In the genomic region with DNA sequence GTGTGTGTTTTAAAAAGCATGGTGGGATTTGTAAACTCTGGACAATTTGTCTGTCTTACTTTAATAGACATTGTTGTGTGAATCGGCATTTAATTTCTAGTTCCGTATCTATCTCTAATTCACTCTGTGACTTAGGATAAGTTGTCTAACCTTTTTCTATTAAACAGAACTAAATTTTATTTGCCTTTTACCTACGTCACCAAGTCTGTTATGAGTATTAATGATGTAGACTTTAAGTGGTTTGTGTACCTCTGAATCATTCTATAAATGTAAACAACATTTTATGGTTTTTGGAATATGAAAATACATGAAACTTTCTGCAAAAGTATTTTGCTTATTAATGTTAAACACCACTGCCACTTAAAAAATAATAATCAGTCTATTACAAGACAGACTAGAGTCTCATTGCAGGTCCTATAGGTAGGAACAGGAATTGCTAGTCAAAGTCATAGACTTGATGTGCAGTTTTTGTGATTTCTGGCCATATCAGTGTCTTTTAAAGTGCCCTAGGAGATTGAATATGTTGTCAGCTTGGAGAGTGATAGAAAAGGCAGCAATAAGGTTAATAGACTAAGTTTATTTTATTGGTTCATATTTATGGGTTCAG, we compare ENCODE assay signal across 15 cellular contexts. TPM values are rescaled to one million over a fixed set of nuclear protein-coding genes. Genes with fewer than 3 reads are reported as not detected.
DNase-seq lines count a peak whose midpoint lies in the region; ATAC-seq and TF ChIP-seq lines count a peak whose summit lies in the region.
"Had no signal": no experiment of that assay in that cellular context is flagged by ENCODE, and none has a peak within 500 bp of the region (broad histone marks: within the 10 kb centered on the region; RNA-seq: fewer than 3 reads in every experiment).

No MANE protein-coding gene starts in this region.

- peaks cover 9% of the 10 kb centered on the region for H3K4me1 Mint-ChIP-seq in stimulated activated effector memory CD8-positive, alpha-beta T cell treated with anti-CD3 and anti-CD28 coated beads, Interleukin-12 subunit alpha, Interleukin-12 subunit beta, amount 100 ng/mL, for 72 hours

- peaks cover 21% of the 10 kb centered on the region for H3K36me3 Mint-ChIP-seq in stimulated activated effector memory CD8-positive, alpha-beta T cell treated with anti-CD3 and anti-CD28 coated beads, Interleukin-12 subunit alpha, Interleukin-12 subunit beta, amount 100 ng/mL, for 72 hours

- DNase-seq in AG09309 (ENCODE audit: low read depth) (no peak), SK-N-MC (ENCODE audit: low read depth, low spot score) (no peak), foreskin keratinocyte (no peak), islet precursor cell (no peak)
- DNase-seq in effector CD8-positive, alpha-beta T cell (lab: John Stamatoyannopoulos, UW): no peak
- no peak for DNase-seq in stimulated activated effector memory CD8-positive, alpha-beta T cell treated with anti-CD3 and anti-CD28 coated beads, Interleukin-12 subunit alpha, Interleukin-12 subunit beta, amount 100 ng/mL, for 72 hours (ENCODE audit: low spot score in 2 of 2)
- DNase-seq: activated B cell treated with CpG ODN at 0.5 μM for 24 hours, kidney glomerular epithelial cell, MG63, NCI-H226 had no signal

- no peaks in the 10 kb centered on the region for H3K4me1 ChIP-seq in foreskin keratinocyte

- H3K9me3 Mint-ChIP-seq in stimulated activated effector memory CD8-positive, alpha-beta T cell treated with anti-CD3 and anti-CD28 coated beads, Interleukin-12 subunit alpha, Interleukin-12 subunit beta, amount 100 ng/mL, for 72 hours: no peaks in the 10 kb centered on the region
- H3K9me3 Mint-ChIP-seq: activated B cell treated with CpG ODN at 0.5 μM for 24 hours; central memory CD8-positive, alpha-beta T cell had no signal

- TF ChIP-seq CTCF in AG09309 (IDR thresholded peaks at IDR 0.05; ENCODE audit: control insufficient read depth, insufficient read depth, low read depth, low read length, missing control alignments) (peak; percentile 4), foreskin keratinocyte (conservative IDR thresholded peaks at IDR 0.05) (peak; percentile 33)

- no peak overlapping the region for H3K4me3 Mint-ChIP-seq in stimulated activated effector memory CD8-positive, alpha-beta T cell treated with anti-CD3 and anti-CD28 coated beads, Interleukin-12 subunit alpha, Interleukin-12 subunit beta, amount 100 ng/mL, for 72 hours
- H3K4me3 Mint-ChIP-seq: activated B cell treated with CpG ODN at 0.5 μM for 24 hours; central memory CD8-positive, alpha-beta T cell had no signal

- H3K27ac Mint-ChIP-seq in stimulated activated effector memory CD8-positive, alpha-beta T cell treated with anti-CD3 and anti-CD28 coated beads, Interleukin-12 subunit alpha, Interleukin-12 subunit beta, amount 100 ng/mL, for 72 hours: no peak overlapping the region
- H3K27ac Mint-ChIP-seq: activated B cell treated with CpG ODN at 0.5 μM for 24 hours had no signal

- peaks cover 9% of the 10 kb centered on the region for H3K36me3 ChIP-seq in SK-N-MC (ENCODE audit: insufficient read depth, low read length)
- H3K36me3 ChIP-seq: MG63 had no signal

- H3K27me3 ChIP-seq in foreskin keratinocyte: no peaks in the 10 kb centered on the region
- H3K27me3 ChIP-seq: MG63 had no signal

- H3K27ac ChIP-seq in SK-N-MC: peak overlapping the region; percentile 44; the same call in 1 of the 2 replicates
- no peak overlapping the region for H3K27ac ChIP-seq in foreskin keratinocyte
- H3K27ac ChIP-seq: C4-2B had no signal

- peak; percentile 37 for ATAC-seq in GM18861 (IDR thresholded peaks at IDR 0.05; ENCODE audit: unreplicated experiment)
- ATAC-seq in foreskin keratinocyte: peak; percentile 71
- no peak for ATAC-seq in stimulated activated effector memory CD8-positive, alpha-beta T cell treated with anti-CD3 and anti-CD28 coated beads, Interleukin-12 subunit alpha, Interleukin-12 subunit beta, amount 100 ng/mL, for 72 hours
- ATAC-seq in GM19452 (IDR thresholded peaks at IDR 0.05; ENCODE audit: unreplicated experiment): no peak
- ATAC-seq: Right ventricle myocardium inferior had no signal

- H3K9me3 ChIP-seq in SK-N-MC (ENCODE audit: low read depth, low read length): no peaks in the 10 kb centered on the region
- H3K9me3 ChIP-seq: MG63 had no signal

- H3K9ac ChIP-seq in SK-N-MC (ENCODE audit: insufficient read length): no peak overlapping the region

- no peak overlapping the region for H3K4me3 ChIP-seq in AG09309 (ENCODE audit: control insufficient read depth, low read depth, low read length)
- no peak overlapping the region for H3K4me3 ChIP-seq in SK-N-MC
- H3K4me3 ChIP-seq: MG63 had no signal

RNA-seq across cellular contexts. Expression of gene RBM27, which starts 5.6 kb away (rescaled TPM):
- 24.9 and 25.4 TPM in 2 replicates for total RNA-seq in foreskin keratinocyte
- 4.6 and 5.7 TPM in 2 replicates for polyA plus RNA-seq in foreskin keratinocyte

RNA-seq across cellular contexts. Expression of gene LARS1, which starts 26.6 kb away (rescaled TPM):
- total RNA-seq in foreskin keratinocyte: 103 and 111 TPM in 2 replicates
- 48.8 and 50.4 TPM in 2 replicates for polyA plus RNA-seq in foreskin keratinocyte

Comparison
In these comparisons a context has a peak if more than half of its experiments do, and no peak if none do; other contexts are left out.
1. ATAC-seq: peak in GM18861 (single experiment) and foreskin keratinocyte (single experiment); none in stimulated activated effector memory CD8-positive, alpha-beta T cell treated with anti-CD3 and anti-CD28 coated beads, Interleukin-12 subunit alpha, Interleukin-12 subunit beta, amount 100 ng/mL, for 72 hours (single experiment) and GM19452 (single experiment).